Comparison of ENCODE assay signal across 1 cellular context in the genomic region with DNA sequence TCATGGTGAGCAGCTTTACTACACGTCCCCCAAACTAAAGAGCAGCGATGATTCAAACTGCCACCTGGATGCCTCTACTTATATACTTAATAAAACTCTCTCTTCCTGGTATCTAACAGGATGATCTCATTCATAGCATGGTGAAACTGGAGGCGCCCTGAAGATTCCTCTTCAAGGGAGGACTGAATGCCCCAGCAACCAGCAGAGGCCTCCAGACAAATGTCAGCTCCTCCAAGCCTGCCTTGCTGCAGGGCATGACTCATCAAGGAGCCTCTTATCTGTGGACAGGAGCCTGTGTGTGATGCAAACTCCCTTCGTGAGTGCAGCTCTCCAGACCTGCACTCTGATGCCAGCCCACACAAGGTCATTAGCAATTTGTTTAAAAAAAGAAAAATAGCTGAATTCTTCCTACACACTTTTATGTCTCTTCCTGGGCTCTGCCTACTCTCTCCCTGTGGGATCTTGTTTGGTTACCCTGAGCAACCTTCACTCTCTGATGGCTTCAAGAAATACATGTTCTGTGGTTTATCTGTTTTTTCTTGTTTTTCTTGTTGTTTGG.
TF ChIP-seq lines count a peak whose summit lies in the region.

No MANE protein-coding gene starts in this region.

TF ChIP-seq in K562, 482 proteins besides CTCF, POLR2A, EP300 and RAD21 (continued from another document and continues in another):
- TF ChIP-seq RREB1 (CRISPR knock-in tag; IDR thresholded peaks at IDR 0.05) (no peak), MEIS2 (IDR thresholded peaks at IDR 0.05; ENCODE audit: partially characterized antibody) (peak; percentile 66), MCM2 (IDR thresholded peaks at IDR 0.05; ENCODE audit: low read depth) (no peak), ATF7 (IDR thresholded peaks at IDR 0.05) (peak; percentile 91), CREM (IDR thresholded peaks at IDR 0.05; ENCODE audit: low read depth) (peak; percentile 87), PCBP1 (IDR thresholded peaks at IDR 0.05; ENCODE audit: low read depth, low read length, poor library complexity, severe bottlenecking) (no peak), SRSF7 (optimal IDR thresholded peaks at IDR 0.05; ENCODE audit: low read depth, low read length) (no peak), SAP30 (IDR thresholded peaks at IDR 0.05; ENCODE audit: borderline replicate concordance, insufficient read depth, low read depth, low read length, poor library complexity, severe bottlenecking) (no peak), ZNF507 (tag; conservative IDR thresholded peaks at IDR 0.05) (no peak), NCOA2 (IDR thresholded peaks at IDR 0.05; ENCODE audit: partially characterized antibody in 2 of 2) (peak in 1 of 2 experiments; percentile 12), ZNF140 (CRISPR knock-in tag; IDR thresholded peaks at IDR 0.05) (no peak), PRDM10 (IDR thresholded peaks at IDR 0.05; ENCODE audit: partially characterized antibody) (no peak), HNRNPLL (IDR thresholded peaks at IDR 0.05; ENCODE audit: low read depth, low read length, poor library complexity, severe bottlenecking) (no peak), ZNF134 (CRISPR knock-in tag; conservative IDR thresholded peaks at IDR 0.05) (no peak), SMC3 (conservative IDR thresholded peaks at IDR 0.05; ENCODE audit: insufficient read depth, low read depth, low read length) (no peak), MAFF (IDR thresholded peaks at IDR 0.05; ENCODE audit: low read length) (peak; percentile 80), YY1 (IDR thresholded peaks at IDR 0.05; ENCODE audit: borderline replicate concordance in 1 of 3, control insufficient read depth in 1 of 3, extremely low read depth in 1 of 3, insufficient read depth in 3 of 3, insufficient read length in 1 of 3, insufficient replicate concordance in 2 of 3, low read depth in 1 of 3, low read length in 2 of 3) (peak in 1 of 3 experiments; percentile 73), WHSC1 (IDR thresholded peaks at IDR 0.05; ENCODE audit: low read length) (no peak), ZNF311 (CRISPR knock-in tag; IDR thresholded peaks at IDR 0.05) (peak; percentile 46; the same call in 1 of the 2 replicates), ZNF318 (IDR thresholded peaks at IDR 0.05; ENCODE audit: borderline replicate concordance in 1 of 2, low read depth in 1 of 2) (peak in 1 of 2 experiments; percentile 72; a peak in 2 of 4 replicates)
- TF ChIP-seq, protein P1, sequence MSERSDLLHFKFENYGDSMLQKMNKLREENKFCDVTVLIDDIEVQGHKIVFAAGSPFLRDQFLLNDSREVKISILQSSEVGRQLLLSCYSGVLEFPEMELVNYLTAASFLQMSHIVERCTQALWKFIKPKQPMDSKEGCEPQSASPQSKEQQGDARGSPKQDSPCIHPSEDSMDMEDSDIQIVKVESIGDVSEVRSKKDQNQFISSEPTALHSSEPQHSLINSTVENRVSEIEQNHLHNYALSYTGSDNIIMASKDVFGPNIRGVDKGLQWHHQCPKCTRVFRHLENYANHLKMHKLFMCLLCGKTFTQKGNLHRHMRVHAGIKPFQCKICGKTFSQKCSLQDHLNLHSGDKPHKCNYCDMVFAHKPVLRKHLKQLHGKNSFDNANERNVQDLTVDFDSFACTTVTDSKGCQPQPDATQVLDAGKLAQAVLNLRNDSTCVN (CRISPR knock-in tag; IDR thresholded peaks at IDR 0.05) = no peak
- TF ChIP-seq, protein P2, sequence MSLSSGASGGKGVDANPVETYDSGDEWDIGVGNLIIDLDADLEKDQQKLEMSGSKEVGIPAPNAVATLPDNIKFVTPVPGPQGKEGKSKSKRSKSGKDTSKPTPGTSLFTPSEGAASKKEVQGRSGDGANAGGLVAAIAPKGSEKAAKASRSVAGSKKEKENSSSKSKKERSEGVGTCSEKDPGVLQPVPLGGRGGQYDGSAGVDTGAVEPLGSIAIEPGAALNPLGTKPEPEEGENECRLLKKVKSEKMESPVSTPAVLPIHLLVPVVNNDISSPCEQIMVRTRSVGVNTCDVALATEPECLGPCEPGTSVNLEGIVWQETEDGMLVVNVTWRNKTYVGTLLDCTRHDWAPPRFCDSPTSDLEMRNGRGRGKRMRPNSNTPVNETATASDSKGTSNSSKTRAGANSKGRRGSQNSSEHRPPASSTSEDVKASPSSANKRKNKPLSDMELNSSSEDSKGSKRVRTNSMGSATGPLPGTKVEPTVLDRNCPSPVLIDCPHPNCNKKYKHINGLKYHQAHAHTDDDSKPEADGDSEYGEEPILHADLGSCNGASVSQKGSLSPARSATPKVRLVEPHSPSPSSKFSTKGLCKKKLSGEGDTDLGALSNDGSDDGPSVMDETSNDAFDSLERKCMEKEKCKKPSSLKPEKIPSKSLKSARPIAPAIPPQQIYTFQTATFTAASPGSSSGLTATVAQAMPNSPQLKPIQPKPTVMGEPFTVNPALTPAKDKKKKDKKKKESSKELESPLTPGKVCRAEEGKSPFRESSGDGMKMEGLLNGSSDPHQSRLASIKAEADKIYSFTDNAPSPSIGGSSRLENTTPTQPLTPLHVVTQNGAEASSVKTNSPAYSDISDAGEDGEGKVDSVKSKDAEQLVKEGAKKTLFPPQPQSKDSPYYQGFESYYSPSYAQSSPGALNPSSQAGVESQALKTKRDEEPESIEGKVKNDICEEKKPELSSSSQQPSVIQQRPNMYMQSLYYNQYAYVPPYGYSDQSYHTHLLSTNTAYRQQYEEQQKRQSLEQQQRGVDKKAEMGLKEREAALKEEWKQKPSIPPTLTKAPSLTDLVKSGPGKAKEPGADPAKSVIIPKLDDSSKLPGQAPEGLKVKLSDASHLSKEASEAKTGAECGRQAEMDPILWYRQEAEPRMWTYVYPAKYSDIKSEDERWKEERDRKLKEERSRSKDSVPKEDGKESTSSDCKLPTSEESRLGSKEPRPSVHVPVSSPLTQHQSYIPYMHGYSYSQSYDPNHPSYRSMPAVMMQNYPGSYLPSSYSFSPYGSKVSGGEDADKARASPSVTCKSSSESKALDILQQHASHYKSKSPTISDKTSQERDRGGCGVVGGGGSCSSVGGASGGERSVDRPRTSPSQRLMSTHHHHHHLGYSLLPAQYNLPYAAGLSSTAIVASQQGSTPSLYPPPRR (CRISPR knock-in tag; IDR thresholded peaks at IDR 0.05; ENCODE audit: borderline replicate concordance) = no peak
- TF ChIP-seq, protein P3, sequence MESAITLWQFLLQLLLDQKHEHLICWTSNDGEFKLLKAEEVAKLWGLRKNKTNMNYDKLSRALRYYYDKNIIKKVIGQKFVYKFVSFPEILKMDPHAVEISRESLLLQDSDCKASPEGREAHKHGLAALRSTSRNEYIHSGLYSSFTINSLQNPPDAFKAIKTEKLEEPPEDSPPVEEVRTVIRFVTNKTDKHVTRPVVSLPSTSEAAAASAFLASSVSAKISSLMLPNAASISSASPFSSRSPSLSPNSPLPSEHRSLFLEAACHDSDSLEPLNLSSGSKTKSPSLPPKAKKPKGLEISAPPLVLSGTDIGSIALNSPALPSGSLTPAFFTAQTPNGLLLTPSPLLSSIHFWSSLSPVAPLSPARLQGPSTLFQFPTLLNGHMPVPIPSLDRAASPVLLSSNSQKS (CRISPR knock-in tag; IDR thresholded peaks at IDR 0.05) = no peak
